In the genomic region with DNA sequence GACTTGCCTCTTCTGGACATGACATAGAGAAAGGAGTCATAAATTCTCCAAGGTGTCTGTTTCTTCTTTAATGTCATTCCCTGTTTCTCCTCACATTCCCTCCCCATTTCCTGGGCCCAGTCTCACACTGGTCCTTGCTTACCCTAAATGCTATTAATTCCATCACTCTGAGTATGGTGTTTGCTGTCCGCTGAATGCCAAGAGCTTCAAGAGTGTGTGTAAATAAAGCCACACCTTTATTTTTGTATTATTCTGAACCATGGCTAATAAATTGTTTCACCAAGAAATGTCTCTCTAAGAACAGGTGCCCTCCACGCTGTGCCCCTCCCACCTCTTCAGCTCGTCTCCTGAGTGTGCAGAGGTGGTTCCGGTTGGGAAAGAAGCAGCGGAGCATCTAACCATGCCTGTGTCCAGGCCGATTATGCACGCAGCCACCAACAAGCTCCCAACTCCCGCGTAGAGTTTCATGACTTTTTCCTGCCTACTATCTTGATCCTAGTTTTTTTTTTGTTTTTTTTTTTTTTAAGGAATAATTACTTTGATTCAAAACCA, we compare ENCODE assay signal across 19 cellular contexts. TPM values are rescaled to one million over a fixed set of nuclear protein-coding genes. Genes with fewer than 3 reads are reported as not detected.
DNase-seq lines count a peak whose midpoint lies in the region; ATAC-seq and TF ChIP-seq lines count a peak whose summit lies in the region.
"Had no signal": no experiment of that assay in that cellular context is flagged by ENCODE, and none has a peak within 500 bp of the region (broad histone marks: within the 10 kb centered on the region; RNA-seq: fewer than 3 reads in every experiment).

No MANE protein-coding gene starts in this region.

- DNase-seq in natural killer cell = no peak
- DNase-seq in natural killer cell treated with Interleukin-12 subunit alpha and Interleukin-12 subunit beta and Interleukin-15 and Interleukin-18, amount 100 ng/mL, for 72 hours (ENCODE audit: low spot score) = no peak
- DNase-seq in NCI-H510A treated with DMSO at 0.1 percent for 48 hours (lab: John Stamatoyannopoulos, UW) = peak; percentile 27
- DNase-seq in kidney tubule cell (ENCODE audit: low spot score) = peak; percentile 44
- DNase-seq in SIG-M5 treated with dmso at 0.1 percent for 504 hours (lab: John Stamatoyannopoulos, UW; ENCODE audit: unreplicated experiment) = no peak
- DNase-seq in dedifferentiated amniotic fluid mesenchymal stem cell (ENCODE audit: extremely low spot score) = no peak
- no peak for DNase-seq in activated CD8-positive, alpha-beta memory T cell treated with anti-CD3 and anti-CD28 coated beads for 24 hours
- DNase-seq: activated CD4-positive, CD25-positive, alpha-beta regulatory T cell treated with anti-CD3 and anti-CD28 coated beads, Interleukin-2, amount 50 U/mL, for 72 hours; activated CD8-positive, alpha-beta memory T cell treated with anti-CD3 and anti-CD28 coated beads, Interleukin-2, amount 50 U/mL, for 48 hours; activated naive CD8-positive, alpha-beta T cell treated with anti-CD3 and anti-CD28 coated beads for 36 hours; brain microvascular endothelial cell; esophagus squamous epithelium; heart left ventricle; NCI-H187 treated with DMSO at 0.1 percent for 48 hours; nucleus accumbens; SHP77 treated with DMSO at 0.1 percent for 48 hours had no signal

- peaks cover 28 to 52% of the 10 kb centered on the region in 2 donors for H3K4me1 Mint-ChIP-seq in natural killer cell
- peaks cover 26 to 29% of the 10 kb centered on the region in 2 donors for H3K4me1 Mint-ChIP-seq in natural killer cell treated with Interleukin-12 subunit alpha and Interleukin-12 subunit beta and Interleukin-15 and Interleukin-18, amount 100 ng/mL, for 72 hours (ENCODE audit: low read depth in 2 of 2)

- intact Hi-C loops in natural killer cell (cut with micrococcal nuclease) = no loop called here

- no peak for ATAC-seq in natural killer cell
- no peak for ATAC-seq in natural killer cell treated with Interleukin-12 subunit alpha and Interleukin-12 subunit beta and Interleukin-15 and Interleukin-18, amount 100 ng/mL, for 72 hours
- ATAC-seq in GM21529 (IDR thresholded peaks at IDR 0.05; ENCODE audit: unreplicated experiment) = no peak
- ATAC-seq: heart left ventricle, sciatic nerve had no signal

- H3K4me3 Mint-ChIP-seq in natural killer cell = no peak overlapping the region
- no peak overlapping the region for H3K4me3 Mint-ChIP-seq in natural killer cell treated with Interleukin-12 subunit alpha and Interleukin-12 subunit beta and Interleukin-15 and Interleukin-18, amount 100 ng/mL, for 72 hours
- H3K4me3 Mint-ChIP-seq: activated naive CD8-positive, alpha-beta T cell treated with anti-CD3 and anti-CD28 coated beads for 36 hours; T-helper 2 cell treated with Interferon-gamma antibody and Interleukin-4, amounts not matched to agents 5 μg/mL and 100 μg/mL, for 36 hours had no signal

- H3K36me3 Mint-ChIP-seq in natural killer cell = no peaks in the 10 kb centered on the region
- H3K36me3 Mint-ChIP-seq in natural killer cell treated with Interleukin-12 subunit alpha and Interleukin-12 subunit beta and Interleukin-15 and Interleukin-18, amount 100 ng/mL, for 72 hours = no peaks in the 10 kb centered on the region

- peak overlapping the region; percentile 10 for H3K27ac Mint-ChIP-seq in natural killer cell
- H3K27ac Mint-ChIP-seq in natural killer cell treated with Interleukin-12 subunit alpha and Interleukin-12 subunit beta and Interleukin-15 and Interleukin-18, amount 100 ng/mL, for 72 hours = no peak overlapping the region
- H3K27ac Mint-ChIP-seq: T-helper 2 cell treated with Interferon-gamma antibody and Interleukin-4, amounts not matched to agents 5 μg/mL and 100 μg/mL, for 36 hours had no signal

- no peak for TF ChIP-seq CTCF in natural killer cell (IDR thresholded peaks at IDR 0.05)

- no peaks in the 10 kb centered on the region for H3K27me3 Mint-ChIP-seq in natural killer cell (ENCODE audit: low read depth in 2 of 2)
- no peaks in the 10 kb centered on the region for H3K27me3 Mint-ChIP-seq in natural killer cell treated with Interleukin-12 subunit alpha and Interleukin-12 subunit beta and Interleukin-15 and Interleukin-18, amount 100 ng/mL, for 72 hours
- H3K27me3 Mint-ChIP-seq: activated naive CD8-positive, alpha-beta T cell treated with anti-CD3 and anti-CD28 coated beads for 36 hours had no signal

- no peaks in the 10 kb centered on the region for H3K9me3 Mint-ChIP-seq in natural killer cell
- H3K9me3 Mint-ChIP-seq in natural killer cell treated with Interleukin-12 subunit alpha and Interleukin-12 subunit beta and Interleukin-15 and Interleukin-18, amount 100 ng/mL, for 72 hours = no peaks in the 10 kb centered on the region
- H3K9me3 Mint-ChIP-seq: activated naive CD8-positive, alpha-beta T cell treated with anti-CD3 and anti-CD28 coated beads for 36 hours; T-helper 2 cell treated with Interferon-gamma antibody and Interleukin-4, amounts not matched to agents 5 μg/mL and 100 μg/mL, for 36 hours had no signal

RNA-seq across cellular contexts. Expression of gene TMEM121B, which starts 8.6 kb away (rescaled TPM):
- under 1 TPM in 2 of 3 donors, not detected in 1; 0.18 to 0.35 TPM for total RNA-seq in natural killer cell
- total RNA-seq in natural killer cell treated with Interleukin-12 subunit alpha and Interleukin-12 subunit beta and Interleukin-15 and Interleukin-18, amount 100 ng/mL, for 72 hours = under 1 TPM; 0.14 to 0.31 TPM

RNA-seq across cellular contexts. Expression of gene IL17RA, which starts 27.8 kb away (rescaled TPM):
- total RNA-seq in natural killer cell = 10 to 100 TPM; 22.1 to 42.6 (median 28.7) TPM
- total RNA-seq in natural killer cell treated with Interleukin-12 subunit alpha and Interleukin-12 subunit beta and Interleukin-15 and Interleukin-18, amount 100 ng/mL, for 72 hours = 10 to 100 TPM; 26.5 to 70.5 TPM

RNA-seq across cellular contexts. Expression of gene HDHD5, which starts 46.5 kb away (rescaled TPM):
- total RNA-seq in natural killer cell = 10 to 100 TPM; 12.0 to 16.5 (median 13.5) TPM
- total RNA-seq in natural killer cell treated with Interleukin-12 subunit alpha and Interleukin-12 subunit beta and Interleukin-15 and Interleukin-18, amount 100 ng/mL, for 72 hours = 10 to 100 TPM; 29.6 to 32.7 TPM

Comparison
In these comparisons a context has a peak if more than half of its experiments do, and no peak if none do; other contexts are left out.
1. H3K27ac Mint-ChIP-seq: peak in natural killer cell (2 of 2); none in natural killer cell treated with Interleukin-12 subunit alpha and Interleukin-12 subunit beta and Interleukin-15 and Interleukin-18, amount 100 ng/mL, for 72 hours (0 of 2).
2. DNase-seq: peak in NCI-H510A treated with DMSO at 0.1 percent for 48 hours (single experiment) and kidney tubule cell (single experiment); none in natural killer cell (single experiment), natural killer cell treated with Interleukin-12 subunit alpha and Interleukin-12 subunit beta and Interleukin-15 and Interleukin-18, amount 100 ng/mL, for 72 hours (single experiment), SIG-M5 treated with dmso at 0.1 percent for 504 hours (single experiment), dedifferentiated amniotic fluid mesenchymal stem cell (single experiment) and activated CD8-positive, alpha-beta memory T cell treated with anti-CD3 and anti-CD28 coated beads for 24 hours (single experiment).